ENCODE assay signal across 8 cellular contexts in genomic region chr16:27401768-27402568, GRCh38. TPM values are rescaled to one million over a fixed set of nuclear protein-coding genes. Genes with fewer than 3 reads are reported as not detected.
DNase-seq lines count a peak whose midpoint lies in the region; ATAC-seq and TF ChIP-seq lines count a peak whose summit lies in the region.

IL21R (plus strand) TSS chr16:27402174; CDS start chr16:27430072, 27,898 bp downstream.

- H3K4me3 Mint-ChIP-seq in type B pancreatic cell: no peak within 1 kb of the TSS

- no peak within 1 kb of the TSS for H3K4me3 ChIP-seq in fibroblast of lung (replicated peaks in 1 of 4; ENCODE audit: control extremely low read depth in 1 of 4, insufficient read depth in 1 of 4, low read depth in 3 of 4, low read length in 4 of 4)
- peak within 1 kb of the TSS; percentile 23 to 42 (median 32) for H3K4me3 ChIP-seq in skin epidermis

- TF ChIP-seq CTCF in fibroblast of lung (conservative IDR thresholded peaks at IDR 0.05 in 1 of 2, IDR thresholded peaks at IDR 0.05 in 1 of 2; ENCODE audit: low read depth in 1 of 2, low read length in 2 of 2): no peak
- TF ChIP-seq CTCF in type B pancreatic cell (conservative IDR thresholded peaks at IDR 0.05): no peak

- DNase-seq in NCI-H510A treated with DMSO at 0.1 percent for 48 hours (lab: John Stamatoyannopoulos, UW): peak; percentile 39
- peak; percentile 83 to 85 for DNase-seq in activated CD8-positive, alpha-beta memory T cell treated with anti-CD3 and anti-CD28 coated beads for 4 hours (ENCODE audit: low read depth in 2 of 2)
- DNase-seq in fibroblast of lung (ENCODE audit: low read depth in 2 of 2): peak; percentile 44 to 80
- no peak for DNase-seq in NCI-H1092 treated with DMSO at 0.1 percent for 48 hours (lab: John Stamatoyannopoulos, UW)
- no peak for DNase-seq in type B pancreatic cell (ENCODE audit: extremely low spot score, unreplicated experiment)

- peak within 1 kb of the TSS; percentile 9 for H2AFZ ChIP-seq in fibroblast of lung (ENCODE audit: low read length)

- H3K4me1 Mint-ChIP-seq in type B pancreatic cell (ENCODE audit: unreplicated experiment): no peaks in the 10 kb centered on the region

- peaks cover 9% of the 10 kb centered on the region for H3K4me1 ChIP-seq in fibroblast of lung (ENCODE audit: control insufficient read depth, extremely low read depth, insufficient read depth, low read length)

- no peak within 1 kb of the TSS for H3K27ac ChIP-seq in fibroblast of lung (ENCODE audit: insufficient read depth, low read length)
- H3K27ac ChIP-seq in skin epidermis: peak within 1 kb of the TSS in 18 of 21 experiments; percentile 0 to 94 (median 60)

- no peaks in the 10 kb centered on the region for H4K20me1 ChIP-seq in fibroblast of lung (ENCODE audit: control insufficient read depth, extremely low read depth, insufficient read depth, low read length)

- H3K4me2 ChIP-seq in fibroblast of lung (ENCODE audit: extremely low read depth, insufficient read depth, low read length): peak within 1 kb of the TSS; percentile 40

- no peak within 1 kb of the TSS for H3K27ac Mint-ChIP-seq in type B pancreatic cell

- no peak within 1 kb of the TSS for H3K9ac ChIP-seq in fibroblast of lung (ENCODE audit: insufficient read depth, low read length)

- H3K79me2 ChIP-seq in fibroblast of lung (ENCODE audit: control insufficient read depth, insufficient read depth, low read length): no peaks in the 10 kb centered on the region

- peak; percentile 48 for ATAC-seq in GM18520 (IDR thresholded peaks at IDR 0.05; ENCODE audit: unreplicated experiment)
- peak; percentile 46 for ATAC-seq in HG02840 (IDR thresholded peaks at IDR 0.05; ENCODE audit: low FRiP score, unreplicated experiment)

- H3K9me3 ChIP-seq in fibroblast of lung (ENCODE audit: control insufficient read depth, insufficient read depth, low read depth, low read length): no peaks in the 10 kb centered on the region

- no peaks in the 10 kb centered on the region for H3K9me3 Mint-ChIP-seq in type B pancreatic cell

- H3K27me3 ChIP-seq in fibroblast of lung (ENCODE audit: control insufficient read depth, insufficient read depth, low read length): peaks cover 2% of the 10 kb centered on the region

- H3K36me3 ChIP-seq in fibroblast of lung (ENCODE audit: control insufficient read depth, insufficient read depth, low read length): no peaks in the 10 kb centered on the region

- no peaks in the 10 kb centered on the region for H3K36me3 Mint-ChIP-seq in type B pancreatic cell

- peaks cover 25% of the 10 kb centered on the region for H3K27me3 Mint-ChIP-seq in type B pancreatic cell

RNA-seq across cellular contexts. Expression of gene IL21R, which starts in this region (rescaled TPM):
- total RNA-seq in fibroblast of lung (1.8 and 7.4 TPM in 2 replicates), type B pancreatic cell (ENCODE audit: low replicate concordance) (0.29 TPM in 1 of 2 replicates, not detected in the other)
- polyA plus RNA-seq in fibroblast of lung: 0.87 and 0.95 TPM in 2 replicates
- polyA plus RNA-seq in fibroblast of lung (2012): 0.86 and 1.7 TPM in 2 replicates
- polyA minus RNA-seq in fibroblast of lung (ENCODE audit: low replicate concordance): 1.5 and 4.9 TPM in 2 replicates

Comparison
In these comparisons a context has a peak if more than half of its experiments do, and no peak if none do; other contexts are left out.
1. DNase-seq: peak in NCI-H510A treated with DMSO at 0.1 percent for 48 hours (single experiment), activated CD8-positive, alpha-beta memory T cell treated with anti-CD3 and anti-CD28 coated beads for 4 hours (2 of 2) and fibroblast of lung (2 of 2); none in NCI-H1092 treated with DMSO at 0.1 percent for 48 hours (single experiment) and type B pancreatic cell (single experiment).
2. H3K4me3 ChIP-seq: peak in skin epidermis (7 of 7); none in fibroblast of lung (0 of 4).